8 cellular contexts compared by ENCODE assay signal in genomic region chr2:138085441-138085840, GRCh38.
DNase-seq lines count a peak whose midpoint lies in the region; FAIRE-seq and TF ChIP-seq lines count a peak whose summit lies in the region.
"Not testable (repeated sequence)": the region's sequence is repeated elsewhere in the genome, so short reads cannot be mapped to it uniquely, and the experiment has no call there.

No MANE protein-coding gene starts in this region.

- H4K20me1 ChIP-seq in GM23248 (ENCODE audit: insufficient read depth); astrocyte (ENCODE audit: insufficient read depth, low read length): not testable (repeated sequence)

- FAIRE-seq in RCC 7860 (lab: Jason Lieb, UNC) = peak; percentile 45
- not testable (repeated sequence) for FAIRE-seq in astrocyte (lab: Jason Lieb, UNC)

- H3K4ac ChIP-seq in mesenchymal stem cell (ENCODE audit: low read depth in 1 of 2, low read length in 2 of 2) = not testable (repeated sequence)

- not testable (repeated sequence) for H3K27me3 Mint-ChIP-seq in astrocyte (ENCODE audit: low read depth, unreplicated experiment)

- peaks cover 13% of the 10 kb centered on the region for H3F3A ChIP-seq in GM23248 (ENCODE audit: insufficient read depth)

- H3K79me1 ChIP-seq in mesenchymal stem cell (replicated peaks; ENCODE audit: low read length, poor library complexity, severe bottlenecking) = not testable (repeated sequence)

- H3K79me2 ChIP-seq in GM23248 (ENCODE audit: insufficient read depth); astrocyte (ENCODE audit: insufficient read depth, low read length): not testable (repeated sequence)

- not testable (repeated sequence) for H3K9me3 ChIP-seq in GM23248 (ENCODE audit: low read depth); astrocyte (ENCODE audit: insufficient read depth, low read depth, low read length); mesenchymal stem cell (ENCODE audit: control insufficient read depth, low read length)

- H2AFZ ChIP-seq in GM23248; astrocyte (ENCODE audit: low read depth, low read length); mesenchymal stem cell (ENCODE audit: low read depth, low read length): not testable (repeated sequence)

- H3K4me3 Mint-ChIP-seq in astrocyte (ENCODE audit: unreplicated experiment) = not testable (repeated sequence)

- peaks cover 35% of the 10 kb centered on the region for H3K4me1 Mint-ChIP-seq in astrocyte (ENCODE audit: low read depth, unreplicated experiment)

- H3K27me3 ChIP-seq in GM23248 (replicated peaks; ENCODE audit: insufficient read depth) = peaks cover 14% of the 10 kb centered on the region; the same call in 1 of the 2 replicates
- H3K27me3 ChIP-seq in astrocyte (ENCODE audit: insufficient read depth, low read length); mesenchymal stem cell (ENCODE audit: control insufficient read depth in 1 of 2, insufficient read depth in 1 of 2, low read length in 2 of 2): not testable (repeated sequence)

- not testable (repeated sequence) for H2BK15ac ChIP-seq in mesenchymal stem cell (ENCODE audit: low read depth, poor library complexity, severe bottlenecking)

- not testable (repeated sequence) for H2BK5ac ChIP-seq in mesenchymal stem cell (ENCODE audit: low read depth, low read length, poor library complexity, severe bottlenecking)

- H2BK12ac ChIP-seq in mesenchymal stem cell (ENCODE audit: low read length in 2 of 2) = not testable (repeated sequence)

- H3K27ac ChIP-seq in GM23248 = not testable (repeated sequence)
- H3K27ac ChIP-seq in astrocyte (ENCODE audit: low read depth, low read length) (peak overlapping the region; percentile 13), mesenchymal stem cell (ENCODE audit: low read length, poor library complexity, severe bottlenecking) (peak overlapping the region; percentile 95)

- not testable (repeated sequence) for H3K4me3 ChIP-seq in AG09309 (ENCODE audit: control insufficient read depth, low read depth, low read length); GM23248; astrocyte (ENCODE audit: insufficient read depth, low read depth, low read length); choroid plexus epithelial cell (ENCODE audit: low read depth, low read length); fibroblast of the aortic adventitia (ENCODE audit: low read depth, low read length); mesenchymal stem cell (ENCODE audit: insufficient read depth in 1 of 2, low read depth in 1 of 2, low read length in 2 of 2)

- H4K8ac ChIP-seq in mesenchymal stem cell (ENCODE audit: low read length) = not testable (repeated sequence)

- H3K9me2 ChIP-seq in GM23248 (ENCODE audit: insufficient read depth) = not testable (repeated sequence)

- H3K9me3 Mint-ChIP-seq in astrocyte (ENCODE audit: unreplicated experiment) = not testable (repeated sequence)

- not testable (repeated sequence) for TF ChIP-seq CTCF in AG09309 (IDR thresholded peaks at IDR 0.05; ENCODE audit: control insufficient read depth, insufficient read depth, low read depth, low read length, missing control alignments); astrocyte (IDR thresholded peaks at IDR 0.05; ENCODE audit: insufficient read depth, low read depth, low read length); choroid plexus epithelial cell (conservative IDR thresholded peaks at IDR 0.05; ENCODE audit: low read depth, low read length); fibroblast of the aortic adventitia (IDR thresholded peaks at IDR 0.05; ENCODE audit: insufficient read depth, low read length)

- H3K18ac ChIP-seq in mesenchymal stem cell (ENCODE audit: low read depth in 1 of 2, low read length in 2 of 2) = not testable (repeated sequence)

- H3K9ac ChIP-seq in GM23248; astrocyte (ENCODE audit: low read length); mesenchymal stem cell (ENCODE audit: low read length): not testable (repeated sequence)

- in situ Hi-C loops in GM23248 (cut with MboI) = loop anchor here (10.0 kb wide), 2 partner anchors 141 to 171 kb away; no protein-coding TSS in a partner anchor

- H3K23ac ChIP-seq in mesenchymal stem cell (ENCODE audit: low read length in 2 of 2) = not testable (repeated sequence)

- DNase-seq in AG09309 (ENCODE audit: low read depth) = peak; percentile 43
- peak; percentile 56 for DNase-seq in GM23248
- peak; percentile 19 for DNase-seq in HT-29 (ENCODE audit: low spot score)
- DNase-seq in RCC 7860 (ENCODE audit: low spot score) = not testable (repeated sequence)
- peak; percentile 55 for DNase-seq in astrocyte (ENCODE audit: low read depth)
- DNase-seq in choroid plexus epithelial cell (ENCODE audit: low read depth) = peak; percentile 18
- peak; percentile 33 for DNase-seq in fibroblast of the aortic adventitia (ENCODE audit: low read depth)
- DNase-seq in mesenchymal stem cell = peak; percentile 50

- H2AK5ac ChIP-seq in mesenchymal stem cell (ENCODE audit: low read length, severe bottlenecking) = not testable (repeated sequence)

- not testable (repeated sequence) for H3K36me3 ChIP-seq in GM23248 (ENCODE audit: low read depth); astrocyte (ENCODE audit: insufficient read depth, low read length); mesenchymal stem cell (ENCODE audit: control insufficient read depth in 1 of 2, insufficient read depth in 2 of 2, low read depth in 1 of 2, low read length in 2 of 2)

- H3K4me2 ChIP-seq in GM23248 (ENCODE audit: unreplicated experiment); astrocyte (ENCODE audit: low read length); mesenchymal stem cell (ENCODE audit: low read length, poor library complexity, severe bottlenecking): not testable (repeated sequence)

- WGBS in GM23248 (ENCODE audit: low coverage in 1 of 2, low lambda C conversion rate in 2 of 2, missing lambda C conversion rate in 2 of 2), 2 experiments = 11 to 15% methylated on average over 1 of the region's 1 CpG
- WGBS in mesenchymal stem cell = 18% methylated on average over 1 of the region's 1 CpG

- not testable (repeated sequence) for H3K36me3 Mint-ChIP-seq in astrocyte (ENCODE audit: low read depth, unreplicated experiment)

- H4K91ac ChIP-seq in mesenchymal stem cell (ENCODE audit: low read length) = not testable (repeated sequence)

- not testable (repeated sequence) for H2BK120ac ChIP-seq in mesenchymal stem cell (ENCODE audit: low read depth, low read length)

- peaks cover 14% of the 10 kb centered on the region for H3K4me1 ChIP-seq in GM23248 (ENCODE audit: insufficient read depth)
- not testable (repeated sequence) for H3K4me1 ChIP-seq in astrocyte (ENCODE audit: insufficient read depth, low read length); mesenchymal stem cell (ENCODE audit: control insufficient read depth, insufficient read depth, low read depth, low read length)

- H3K14ac ChIP-seq in mesenchymal stem cell (ENCODE audit: low read length in 2 of 2) = not testable (repeated sequence)

- peak overlapping the region; percentile 99 for H3K27ac Mint-ChIP-seq in astrocyte (ENCODE audit: unreplicated experiment)
